Comparison of ENCODE assay signal across 8 cellular contexts in the genomic region with DNA sequence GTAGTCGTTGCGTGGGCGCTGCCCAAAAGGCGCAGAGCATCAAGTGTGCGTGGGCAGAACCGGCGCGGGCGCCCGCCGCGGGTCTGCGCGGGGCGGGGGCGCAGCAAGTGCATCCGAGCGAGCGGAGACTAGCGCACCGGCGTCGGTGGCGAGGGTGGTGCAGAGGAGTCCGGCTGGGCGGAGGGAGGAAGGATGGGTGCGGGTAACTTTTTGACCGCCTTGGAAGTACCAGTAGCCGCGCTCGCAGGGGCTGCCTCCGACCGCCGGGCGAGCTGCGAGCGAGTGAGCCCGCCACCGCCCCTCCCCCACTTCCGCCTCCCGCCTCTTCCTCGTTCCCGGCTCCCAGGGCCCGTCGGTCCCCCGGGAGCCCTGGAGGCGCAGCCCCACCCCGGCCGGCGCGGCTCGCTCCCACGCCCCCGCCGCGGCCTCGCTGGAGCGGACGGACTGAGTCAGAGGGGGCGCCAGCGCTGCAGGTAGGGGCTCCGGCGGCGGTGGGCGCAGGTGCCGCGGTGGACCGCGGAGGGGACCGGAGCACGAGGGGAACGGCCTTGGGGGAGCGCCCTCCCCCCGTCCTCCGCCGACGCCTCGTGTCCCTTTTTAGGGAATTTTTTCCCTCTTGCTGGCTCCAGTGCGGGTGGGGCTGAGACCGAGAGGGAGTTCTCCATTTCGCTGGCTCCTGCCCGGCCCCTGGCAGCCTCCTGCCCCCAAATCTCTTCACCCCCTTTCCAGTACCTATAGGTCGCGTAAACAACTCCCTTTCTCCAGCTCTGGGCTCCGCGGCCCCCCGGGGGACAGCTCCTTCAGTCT. TPM values are rescaled to one million over a fixed set of nuclear protein-coding genes. Genes with fewer than 3 reads are reported as not detected.
A peak's percentile ranks its signal among the peaks of the same experiment; 100 is the strongest.
DNase-seq lines count a peak whose midpoint lies in the region; ATAC-seq lines count a peak whose summit lies in the region.

No MANE protein-coding gene starts in this region.

- peak overlapping the region; percentile 43 for H3K27ac ChIP-seq in effector memory CD4-positive, alpha-beta T cell (ENCODE audit: insufficient read depth, low read length, poor library complexity, severe bottlenecking)

- peak overlapping the region; percentile 54 for H3K27ac Mint-ChIP-seq in activated CD4-positive, alpha-beta memory T cell treated with anti-CD3 and anti-CD28 coated beads for 36 hours
- peak overlapping the region; percentile 5 for H3K27ac Mint-ChIP-seq in memory B cell

- peaks cover 18% of the 10 kb centered on the region for H3K4me1 Mint-ChIP-seq in activated CD4-positive, alpha-beta memory T cell treated with anti-CD3 and anti-CD28 coated beads for 36 hours (ENCODE audit: low read depth)
- peaks cover 14% of the 10 kb centered on the region for H3K4me1 Mint-ChIP-seq in memory B cell

- H3K4me1 ChIP-seq in effector memory CD4-positive, alpha-beta T cell (ENCODE audit: control insufficient read depth, insufficient read depth, low read length, poor library complexity, severe bottlenecking) = peaks cover 10% of the 10 kb centered on the region

- intact Hi-C loops in activated CD4-positive, alpha-beta memory T cell treated with anti-CD3 and anti-CD28 coated beads for 36 hours (cut with micrococcal nuclease) = loop anchor here (1.0 kb wide), 1 partner anchor 9 kb away; no protein-coding TSS in a partner anchor

- H3K4me3 ChIP-seq in effector memory CD4-positive, alpha-beta T cell (ENCODE audit: insufficient read depth, low read depth, low read length, poor library complexity, severe bottlenecking) = peak overlapping the region; percentile 88

- POLR2A ChIA-PET in activated CD4-positive, alpha-beta memory T cell treated with anti-CD3 and anti-CD28 coated beads for 36 hours (lab: Charles Lee) = interaction anchor here (0.7 to 1.4 kb wide), 4 partner anchors 9 to 33 kb away, joined by 3 to 10 read pairs (median 4); partner anchors contain the start of gene PIGT

- H3K4me3 Mint-ChIP-seq in activated CD4-positive, alpha-beta memory T cell treated with anti-CD3 and anti-CD28 coated beads for 36 hours = peak overlapping the region; percentile 78
- H3K4me3 Mint-ChIP-seq in memory B cell = peak overlapping the region; percentile 83

- H3K27me3 Mint-ChIP-seq in activated CD4-positive, alpha-beta memory T cell treated with anti-CD3 and anti-CD28 coated beads for 36 hours = peaks cover 2% of the 10 kb centered on the region
- peaks cover 2% of the 10 kb centered on the region for H3K27me3 Mint-ChIP-seq in memory B cell

- H3K9me3 Mint-ChIP-seq in activated CD4-positive, alpha-beta memory T cell treated with anti-CD3 and anti-CD28 coated beads for 36 hours = peaks cover 6% of the 10 kb centered on the region
- peaks cover 4% of the 10 kb centered on the region for H3K9me3 Mint-ChIP-seq in memory B cell

- no peaks in the 10 kb centered on the region for H3K27me3 ChIP-seq in effector memory CD4-positive, alpha-beta T cell (replicated peaks; ENCODE audit: control insufficient read depth, insufficient read depth, low read length, poor library complexity, severe bottlenecking)

- peak; percentile 63 for DNase-seq in ELR (ENCODE audit: low read depth)
- peak; percentile 70 for DNase-seq in NCI-H2171 treated with DMSO at 0.1 percent for 48 hours (lab: John Stamatoyannopoulos, UW)
- DNase-seq in activated CD4-positive, alpha-beta memory T cell treated with anti-CD3 and anti-CD28 coated beads for 36 hours = peak; percentile 60
- peak in 1 of 3 donors; percentile 34 for DNase-seq in effector memory CD4-positive, alpha-beta T cell
- DNase-seq in memory B cell (ENCODE audit: low spot score in 2 of 2) = no peak
- DNase-seq in stimulated activated CD8-positive, alpha-beta memory T cell treated with anti-CD3 and anti-CD28 coated beads, Interleukin-15, amount 100 ng/mL, for 24 hours (ENCODE audit: low read depth) = peak; percentile 20
- no peak for DNase-seq in inferior parietal cortex (ENCODE audit: extremely low spot score)

- ATAC-seq in memory B cell (ENCODE audit: low read depth) (peak; percentile 49), GM21529 (IDR thresholded peaks at IDR 0.05; ENCODE audit: unreplicated experiment) (no peak)

- CTCF ChIA-PET in activated CD4-positive, alpha-beta memory T cell treated with anti-CD3 and anti-CD28 coated beads for 36 hours (lab: Charles Lee) = interaction anchor here (0.7 to 2.5 kb wide), 8 partner anchors 9 to 364 kb away, joined by 3 to 14 read pairs (median 6); partner anchors contain the start of genes PIGT and SYS1

- peaks cover 10% of the 10 kb centered on the region for H3K36me3 Mint-ChIP-seq in activated CD4-positive, alpha-beta memory T cell treated with anti-CD3 and anti-CD28 coated beads for 36 hours
- peaks cover 11% of the 10 kb centered on the region for H3K36me3 Mint-ChIP-seq in memory B cell

- H3K9me3 ChIP-seq in effector memory CD4-positive, alpha-beta T cell (ENCODE audit: control insufficient read depth, low read length) = no peaks in the 10 kb centered on the region

- H3K36me3 ChIP-seq in effector memory CD4-positive, alpha-beta T cell (ENCODE audit: control insufficient read depth, insufficient read depth, low read length) = no peaks in the 10 kb centered on the region

RNA-seq across cellular contexts. Expression of gene DBNDD2, which starts 1.6 kb away (rescaled TPM):
- total RNA-seq in activated CD4-positive, alpha-beta memory T cell treated with anti-CD3 and anti-CD28 coated beads for 36 hours = 10 to 100 TPM; 21.6 to 22.6 TPM

RNA-seq across cellular contexts. Expression of gene PIGT, which starts 9.5 kb away (rescaled TPM):
- 10 to 100 TPM; 41.5 to 44.4 TPM for total RNA-seq in activated CD4-positive, alpha-beta memory T cell treated with anti-CD3 and anti-CD28 coated beads for 36 hours

RNA-seq across cellular contexts. Expression of gene TP53TG5, which starts 28.3 kb away (rescaled TPM):
- total RNA-seq in activated CD4-positive, alpha-beta memory T cell treated with anti-CD3 and anti-CD28 coated beads for 36 hours = under 1 TPM; 0.24 to 0.55 TPM

RNA-seq across cellular contexts. Expression of gene SYS1, which starts 43.5 kb away (rescaled TPM):
- total RNA-seq in activated CD4-positive, alpha-beta memory T cell treated with anti-CD3 and anti-CD28 coated beads for 36 hours = 10 to 100 TPM; 19.9 to 24.8 TPM

RNA-seq across cellular contexts. Expression of gene SDC4, which starts 58.2 kb away (rescaled TPM):
- total RNA-seq in activated CD4-positive, alpha-beta memory T cell treated with anti-CD3 and anti-CD28 coated beads for 36 hours = 10 to 100 TPM; 67.8 to 69.8 TPM

Comparison
In these comparisons a context has a peak if more than half of its experiments do, and no peak if none do; other contexts are left out.
1. DNase-seq: peak in ELR (single experiment), NCI-H2171 treated with DMSO at 0.1 percent for 48 hours (single experiment), activated CD4-positive, alpha-beta memory T cell treated with anti-CD3 and anti-CD28 coated beads for 36 hours (single experiment) and stimulated activated CD8-positive, alpha-beta memory T cell treated with anti-CD3 and anti-CD28 coated beads, Interleukin-15, amount 100 ng/mL, for 24 hours (single experiment); none in memory B cell (0 of 2) and inferior parietal cortex (single experiment).